ENCODE assay signal across 8 cellular contexts in genomic region chr19:8641908-8642547, GRCh38. TPM values are rescaled to one million over a fixed set of nuclear protein-coding genes. Genes with fewer than 3 reads are reported as not detected.
A peak's percentile ranks its signal among the peaks of the same experiment; 100 is the strongest.
DNase-seq lines count a peak whose midpoint lies in the region; ATAC-seq lines count a peak whose summit lies in the region.

No MANE protein-coding gene starts in this region.

- DNase-seq in Daoy (ENCODE audit: low read depth) (peak; percentile 54), KBM-7 (peak; percentile 80), iris pigment epithelial cell (ENCODE audit: low read depth) (peak; percentile 76), retina (no peak)
- DNase-seq in activated CD8-positive, alpha-beta T cell treated with anti-CD3 and anti-CD28 coated beads, Interleukin-2, amount 10 ng/mL, durations not matched to agents 7 days and 5 days, result peak; percentile 51

- in situ Hi-C loops in KBM-7 (cut with MboI; ENCODE audit: low pct_unique_long_range_greater_than_20kb, low sequenced_read_pairs), result no loop called here

- CTCF ChIA-PET in activated CD8-positive, alpha-beta T cell treated with anti-CD3 and anti-CD28 coated beads, Interleukin-2, amount 10 ng/mL, durations not matched to agents 7 days and 5 days (lab: Charles Lee), result interaction anchor here (0.7 to 1.8 kb wide), 13 partner anchors 9 to 323 kb away, joined by 3 to 9 read pairs (median 4); partner anchors contain the start of gene NFILZ

- H3K9me3 Mint-ChIP-seq in activated CD8-positive, alpha-beta T cell treated with anti-CD3 and anti-CD28 coated beads, Interleukin-2, amount 10 ng/mL, durations not matched to agents 7 days and 5 days (ENCODE audit: insufficient read depth), result peaks cover 9% of the 10 kb centered on the region

- POLR2A ChIA-PET in activated CD8-positive, alpha-beta T cell treated with anti-CD3 and anti-CD28 coated beads, Interleukin-2, amount 10 ng/mL, durations not matched to agents 7 days and 5 days (lab: Charles Lee), result no interaction called here

- H3K36me3 Mint-ChIP-seq in activated CD8-positive, alpha-beta T cell treated with anti-CD3 and anti-CD28 coated beads, Interleukin-2, amount 10 ng/mL, durations not matched to agents 7 days and 5 days (ENCODE audit: low read depth), result peaks cover 2% of the 10 kb centered on the region

- H3K27me3 Mint-ChIP-seq in activated CD8-positive, alpha-beta T cell treated with anti-CD3 and anti-CD28 coated beads, Interleukin-2, amount 10 ng/mL, durations not matched to agents 7 days and 5 days (ENCODE audit: low read depth), result peaks cover 17% of the 10 kb centered on the region

- H3K27ac Mint-ChIP-seq in activated CD8-positive, alpha-beta T cell treated with anti-CD3 and anti-CD28 coated beads, Interleukin-2, amount 10 ng/mL, durations not matched to agents 7 days and 5 days, result no peak overlapping the region

- ATAC-seq in activated CD8-positive, alpha-beta T cell treated with anti-CD3 and anti-CD28 coated beads, Interleukin-2, amount 10 ng/mL, durations not matched to agents 7 days and 5 days, result no peak
- ATAC-seq in HG03025 (IDR thresholded peaks at IDR 0.05; ENCODE audit: low FRiP score, unreplicated experiment) (no peak), HG02970 (IDR thresholded peaks at IDR 0.05; ENCODE audit: low FRiP score, unreplicated experiment) (no peak), HG02885 (IDR thresholded peaks at IDR 0.05; ENCODE audit: poor library complexity, unreplicated experiment) (no peak)

- H3K4me1 Mint-ChIP-seq in activated CD8-positive, alpha-beta T cell treated with anti-CD3 and anti-CD28 coated beads, Interleukin-2, amount 10 ng/mL, durations not matched to agents 7 days and 5 days (ENCODE audit: low read depth), result peaks cover 12% of the 10 kb centered on the region

- no peak overlapping the region for H3K4me3 Mint-ChIP-seq in activated CD8-positive, alpha-beta T cell treated with anti-CD3 and anti-CD28 coated beads, Interleukin-2, amount 10 ng/mL, durations not matched to agents 7 days and 5 days

RNA-seq across cellular contexts. Expression of gene NFILZ, which starts 11.6 kb away (rescaled TPM):
- total RNA-seq in Daoy (2014; rRNA removed; shearing (Covaris generic)), result not detected in 2 replicates
- not detected for total RNA-seq in activated CD8-positive, alpha-beta T cell treated with anti-CD3 and anti-CD28 coated beads, Interleukin-2, amount 10 ng/mL, durations not matched to agents 7 days and 5 days

RNA-seq across cellular contexts. Expression of gene ADAMTS10, which starts 31.5 kb away (rescaled TPM):
- 3.1 and 6.6 TPM in 2 replicates for total RNA-seq in Daoy (2014; rRNA removed; shearing (Covaris generic))
- total RNA-seq in activated CD8-positive, alpha-beta T cell treated with anti-CD3 and anti-CD28 coated beads, Interleukin-2, amount 10 ng/mL, durations not matched to agents 7 days and 5 days, result 1 to 10 TPM; 3.6 to 4.9 TPM

RNA-seq across cellular contexts. Expression of gene ACTL9, which starts 56.6 kb away (rescaled TPM):
- total RNA-seq in Daoy (2014; rRNA removed; shearing (Covaris generic)), result not detected in 2 replicates
- total RNA-seq in activated CD8-positive, alpha-beta T cell treated with anti-CD3 and anti-CD28 coated beads, Interleukin-2, amount 10 ng/mL, durations not matched to agents 7 days and 5 days, result not detected
